1 cellular context compared by ENCODE assay signal in genomic region chr5:32311404-32312193, GRCh38.
TF ChIP-seq lines count a peak whose summit lies in the region.

No MANE protein-coding gene starts in this region.

TF ChIP-seq in SK-N-SH treated with all-trans-retinoic acid at 6 μM for 48 hours, 23 proteins besides CTCF, POLR2A, EP300 and RAD21 (continued from another document):
- TF ChIP-seq ZC3H10 (CRISPR knock-in tag; IDR thresholded peaks at IDR 0.05) (no peak), GLIS3 (CRISPR knock-in tag; IDR thresholded peaks at IDR 0.05) (no peak)
- TF ChIP-seq, protein P1, sequence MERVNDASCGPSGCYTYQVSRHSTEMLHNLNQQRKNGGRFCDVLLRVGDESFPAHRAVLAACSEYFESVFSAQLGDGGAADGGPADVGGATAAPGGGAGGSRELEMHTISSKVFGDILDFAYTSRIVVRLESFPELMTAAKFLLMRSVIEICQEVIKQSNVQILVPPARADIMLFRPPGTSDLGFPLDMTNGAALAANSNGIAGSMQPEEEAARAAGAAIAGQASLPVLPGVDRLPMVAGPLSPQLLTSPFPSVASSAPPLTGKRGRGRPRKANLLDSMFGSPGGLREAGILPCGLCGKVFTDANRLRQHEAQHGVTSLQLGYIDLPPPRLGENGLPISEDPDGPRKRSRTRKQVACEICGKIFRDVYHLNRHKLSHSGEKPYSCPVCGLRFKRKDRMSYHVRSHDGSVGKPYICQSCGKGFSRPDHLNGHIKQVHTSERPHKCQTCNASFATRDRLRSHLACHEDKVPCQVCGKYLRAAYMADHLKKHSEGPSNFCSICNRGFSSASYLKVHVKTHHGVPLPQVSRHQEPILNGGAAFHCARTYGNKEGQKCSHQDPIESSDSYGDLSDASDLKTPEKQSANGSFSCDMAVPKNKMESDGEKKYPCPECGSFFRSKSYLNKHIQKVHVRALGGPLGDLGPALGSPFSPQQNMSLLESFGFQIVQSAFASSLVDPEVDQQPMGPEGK (CRISPR knock-in tag; IDR thresholded peaks at IDR 0.05; ENCODE audit: borderline replicate concordance), result no peak
